ENCODE assay signal across 9 cellular contexts in genomic region chr9:131097259-131097947, GRCh38. TPM values are rescaled to one million over a fixed set of nuclear protein-coding genes. Genes with fewer than 3 reads are reported as not detected.
DNase-seq lines count a peak whose midpoint lies in the region; ATAC-seq and TF ChIP-seq lines count a peak whose summit lies in the region.
"Had no signal": no experiment of that assay in that cellular context is flagged by ENCODE, and none has a peak within 500 bp of the region (broad histone marks: within the 10 kb centered on the region; RNA-seq: fewer than 3 reads in every experiment).

No MANE protein-coding gene starts in this region.

- no peak overlapping the region for H3K4me3 ChIP-seq in CD8-positive, alpha-beta T cell (ENCODE audit: low read depth, low read length)
- H3K4me3 ChIP-seq in Panc1 (ENCODE audit: low read depth in 2 of 2, low read length in 2 of 2) (peak overlapping the region; percentile 47 to 52; a peak in 3 of 4 replicates), epithelial cell of proximal tubule (ENCODE audit: low read depth, low read length) (peak overlapping the region; percentile 52)

- H3K27ac ChIP-seq in CD8-positive, alpha-beta T cell (ENCODE audit: low read depth, low read length): no peak overlapping the region
- H3K27ac ChIP-seq in Panc1 (ENCODE audit: low read length): no peak overlapping the region

- peaks cover 6% of the 10 kb centered on the region for H3K27me3 ChIP-seq in CD8-positive, alpha-beta T cell (ENCODE audit: insufficient read depth, low read length)
- H3K27me3 ChIP-seq in Panc1 (ENCODE audit: control insufficient read depth, insufficient read depth, low read length): no peaks in the 10 kb centered on the region

- H3K4me3 Mint-ChIP-seq in CD8-positive, alpha-beta T cell: peak overlapping the region; percentile 64
- peak overlapping the region; percentile 61 for H3K4me3 Mint-ChIP-seq in osteocyte (ENCODE audit: unreplicated experiment)

- no peak for TF ChIP-seq CTCF in CD8-positive, alpha-beta T cell (IDR thresholded peaks at IDR 0.05)
- TF ChIP-seq CTCF in Panc1 (IDR thresholded peaks at IDR 0.05) (no peak), epithelial cell of proximal tubule (conservative IDR thresholded peaks at IDR 0.05; ENCODE audit: low read depth, low read length) (no peak), osteocyte (IDR thresholded peaks at IDR 0.05) (no peak)

- no TSS peak for BruUV-seq in Panc1 (replicated peaks; lab: Mats Ljungman, UMichigan)

- intact Hi-C loops in CD8-positive, alpha-beta T cell (cut with DNase I, micrococcal nuclease): no loop called here
- intact Hi-C loops in Panc1 (cut with micrococcal nuclease; ENCODE audit: unreplicated experiment): no loop called here

- POLR2A ChIA-PET in CD8-positive, alpha-beta T cell (lab: Charles Lee): no interaction called here
- POLR2A ChIA-PET in Panc1 (lab: Charles Lee): interaction anchor here (0.5 kb wide), 1 partner anchor 1850 kb away, joined by 11 read pairs; no protein-coding TSS in a partner anchor

- CTCF ChIA-PET in CD8-positive, alpha-beta T cell (lab: Charles Lee): no interaction called here
- CTCF ChIA-PET in Panc1 (lab: Charles Lee): no interaction called here

- peaks cover 5% of the 10 kb centered on the region for H3K4me1 Mint-ChIP-seq in CD8-positive, alpha-beta T cell (ENCODE audit: low read depth)
- H3K4me1 Mint-ChIP-seq in osteocyte (ENCODE audit: unreplicated experiment): peaks cover 45% of the 10 kb centered on the region

- no peak for DNase-seq in CD8-positive, alpha-beta T cell
- DNase-seq in Panc1 (ENCODE audit: low read depth, low spot score): no peak
- no peak for DNase-seq in epithelial cell of proximal tubule (ENCODE audit: low read depth)
- no peak for DNase-seq in osteocyte (ENCODE audit: extremely low spot score, unreplicated experiment)
- no peak for DNase-seq in T-helper 9 cell
- no peak for DNase-seq in SW480 (ENCODE audit: low spot score)
- no peak for DNase-seq in NCI-H187 (lab: John Stamatoyannopoulos, UW)
- DNase-seq: amniotic stem cell had no signal

- no peaks in the 10 kb centered on the region for H3K9me3 Mint-ChIP-seq in CD8-positive, alpha-beta T cell
- H3K9me3 Mint-ChIP-seq in osteocyte (ENCODE audit: unreplicated experiment): no peaks in the 10 kb centered on the region

- H3K4me1 ChIP-seq in CD8-positive, alpha-beta T cell (ENCODE audit: insufficient read depth, low read length): no peaks in the 10 kb centered on the region
- 0 out of 2 replicates have a peak, but pooled peaks cover 5% of the 10 kb centered on the region for H3K4me1 ChIP-seq in Panc1 (ENCODE audit: control insufficient read depth, insufficient read depth, low read length)

- H3K27me3 Mint-ChIP-seq in CD8-positive, alpha-beta T cell (ENCODE audit: low read depth): peaks cover 23% of the 10 kb centered on the region
- peaks cover 4% of the 10 kb centered on the region for H3K27me3 Mint-ChIP-seq in osteocyte (ENCODE audit: unreplicated experiment)

- no peak for ATAC-seq in CD8-positive, alpha-beta T cell
- no peak for ATAC-seq in Panc1
- no peak for ATAC-seq in GM18498 (IDR thresholded peaks at IDR 0.05; ENCODE audit: unreplicated experiment)

- H3K27ac Mint-ChIP-seq in CD8-positive, alpha-beta T cell: no peak overlapping the region
- peak overlapping the region; percentile 17 for H3K27ac Mint-ChIP-seq in osteocyte (ENCODE audit: unreplicated experiment)

- no peaks in the 10 kb centered on the region for H3K36me3 Mint-ChIP-seq in CD8-positive, alpha-beta T cell
- H3K36me3 Mint-ChIP-seq in osteocyte (ENCODE audit: unreplicated experiment): no peaks in the 10 kb centered on the region

- H3K9me3 ChIP-seq in CD8-positive, alpha-beta T cell (ENCODE audit: low read length): no peaks in the 10 kb centered on the region
- no peaks in the 10 kb centered on the region for H3K9me3 ChIP-seq in Panc1 (ENCODE audit: control insufficient read depth, insufficient read depth, low read depth, low read length)

- in situ Hi-C loops in Panc1 (cut with HindIII; ENCODE audit: low pct_unique_long_range_greater_than_20kb, low sequenced_read_pairs): no loop called here

- no peaks in the 10 kb centered on the region for H3K36me3 ChIP-seq in CD8-positive, alpha-beta T cell (ENCODE audit: insufficient read depth, low read length)
- H3K36me3 ChIP-seq in Panc1 (ENCODE audit: control insufficient read depth, insufficient read depth, low read length): no peaks in the 10 kb centered on the region; the same call in 1 of the 2 replicates

RNA-seq across cellular contexts. Expression of gene AIF1L, which starts 1.1 kb away (rescaled TPM):
- not detected for total RNA-seq in CD8-positive, alpha-beta T cell
- 6.0 TPM for total RNA-seq in Panc1 (2021; ENCODE audit: unreplicated experiment)
- polyA plus RNA-seq in Panc1 (2012; ENCODE audit: insufficient read length): 2.9 TPM
- 52.5 and 71.6 TPM in 2 replicates for total RNA-seq in epithelial cell of proximal tubule
- 26.3 and 31.1 TPM in 2 replicates for total RNA-seq in osteocyte

RNA-seq across cellular contexts. Expression of gene NUP214, which starts 28.0 kb away (rescaled TPM):
- 100 to 1,000 TPM; 120 to 136 TPM for total RNA-seq in CD8-positive, alpha-beta T cell
- total RNA-seq in Panc1 (2021; ENCODE audit: unreplicated experiment) (34.9 TPM), epithelial cell of proximal tubule (18.5 and 37.2 TPM in 2 replicates), osteocyte (45.4 and 51.5 TPM in 2 replicates)
- 30.8 TPM for polyA plus RNA-seq in Panc1 (2012; ENCODE audit: insufficient read length)
